20 cellular contexts compared by ENCODE assay signal in the genomic region with DNA sequence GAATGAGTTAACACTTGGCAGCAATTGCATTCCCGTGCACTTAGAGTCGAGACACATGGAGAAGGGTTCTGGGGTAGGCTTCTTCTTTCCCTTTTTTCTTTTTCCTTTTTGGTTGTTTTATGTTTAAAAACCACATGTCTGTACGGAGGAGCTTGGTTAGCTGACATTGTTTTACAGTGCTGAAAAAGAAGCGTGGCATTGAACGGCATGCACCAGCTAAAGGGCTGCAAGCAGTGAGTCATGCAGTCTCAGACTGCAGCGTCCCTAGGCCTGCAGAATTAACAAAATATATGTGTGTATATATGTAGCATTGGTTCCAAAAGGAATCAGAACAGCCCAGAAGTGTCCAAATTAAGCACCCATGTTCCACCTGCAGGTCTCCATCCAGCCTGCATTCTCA.
"Had no signal": no experiment of that assay in that cellular context is flagged by ENCODE, and none has a peak within 500 bp of the region (broad histone marks: within the 10 kb centered on the region; RNA-seq: fewer than 3 reads in every experiment).

No MANE protein-coding gene starts in this region.

- H3K4me3 ChIP-seq: coronary artery, dorsolateral prefrontal cortex, gastrocnemius medialis, heart right ventricle, ovary, stomach, thoracic aorta, upper lobe of left lung, uterus had no signal

- H3K4me3 Mint-ChIP-seq: naive B cell had no signal

- H3K36me3 ChIP-seq: ovary, uterus had no signal

- H3K36me3 Mint-ChIP-seq: naive B cell had no signal

- H3K4me1 Mint-ChIP-seq: naive B cell had no signal

- H3K9me3 Mint-ChIP-seq: naive B cell had no signal

- DNase-seq: dorsolateral prefrontal cortex; effector CD8-positive, alpha-beta T cell; gastrocnemius medialis; heart right ventricle; hypothalamus; kidney glomerular epithelial cell; mesendoderm; naive B cell; ovary; right cardiac atrium; small intestine; stimulated activated CD4-positive, alpha-beta T cell treated with anti-CD3 and anti-CD28 coated beads, Interleukin-12 subunit alpha, Interleukin-12 subunit beta, amount 100 ng/mL, for 4 hours; stimulated activated naive CD4-positive, alpha-beta T cell; stomach; substantia nigra; upper lobe of left lung; uterus had no signal

- H3K27me3 ChIP-seq: dorsolateral prefrontal cortex, gastrocnemius medialis, heart right ventricle, ovary, stomach, upper lobe of left lung, uterus had no signal

- H3K9me3 ChIP-seq: gastrocnemius medialis, heart right ventricle, ovary, stomach, thoracic aorta, upper lobe of left lung, uterus had no signal

- ATAC-seq: esophagus mucosa, gastrocnemius medialis, heart right ventricle, right cardiac atrium had no signal

- H3K4me1 ChIP-seq: gastrocnemius medialis, uterus had no signal

- H3K27ac ChIP-seq: dorsolateral prefrontal cortex, gastrocnemius medialis, heart right ventricle, ovary, stomach, upper lobe of left lung, uterus had no signal
